Comparison of ENCODE assay signal across 18 cellular contexts in the genomic region with DNA sequence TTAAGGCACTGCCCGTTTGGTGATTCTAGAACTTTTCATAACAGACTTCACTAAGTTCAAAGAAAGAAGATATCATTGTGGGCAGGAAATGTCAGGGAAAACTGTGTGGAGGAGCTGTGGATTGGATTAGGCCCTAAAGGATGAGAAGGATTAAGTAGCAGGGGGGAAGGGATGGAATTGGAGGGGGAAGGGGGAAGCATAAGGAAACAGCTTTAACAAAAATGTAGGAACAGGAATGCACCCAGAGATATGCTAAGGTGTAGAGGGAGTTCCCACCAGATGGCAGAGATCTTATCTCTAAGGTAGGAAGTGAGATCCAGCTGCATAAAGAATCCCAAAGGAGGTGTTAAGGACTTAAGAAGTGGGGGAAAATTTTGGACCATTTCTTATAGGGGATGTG.
DNase-seq lines count a peak whose midpoint lies in the region; ATAC-seq, FAIRE-seq and TF ChIP-seq lines count a peak whose summit lies in the region.
"Had no signal": no experiment of that assay in that cellular context is flagged by ENCODE, and none has a peak within 500 bp of the region (broad histone marks: within the 10 kb centered on the region; RNA-seq: fewer than 3 reads in every experiment).

No MANE protein-coding gene starts in this region.

- no peak overlapping the region for H3K4me3 ChIP-seq in HUES64 (ENCODE audit: low read length)
- no peak overlapping the region for H3K4me3 ChIP-seq in bronchial epithelial cell (ENCODE audit: low read depth, low read length)
- peak overlapping the region; percentile 2 for H3K4me3 ChIP-seq in iPS-18a (ENCODE audit: low read length)
- H3K4me3 ChIP-seq: HAP-1, SJCRH30 had no signal

- peak overlapping the region; percentile 41 for H3K27ac Mint-ChIP-seq in progenitor cell of endocrine pancreas
- H3K27ac Mint-ChIP-seq in activated T-helper 17 cell treated with anti-CD3 and anti-CD28 coated beads, Interleukin-2, amount 50 U/mL, for 72 hours = no peak overlapping the region
- H3K27ac Mint-ChIP-seq: CD8-positive, alpha-beta T cell had no signal

- H3K9me3 ChIP-seq in HUES64 (ENCODE audit: insufficient read depth, low read depth, low read length) (no peaks in the 10 kb centered on the region), iPS-18a (ENCODE audit: control insufficient read depth, low read depth, low read length) (no peaks in the 10 kb centered on the region)
- H3K9me3 ChIP-seq: HAP-1, SJCRH30 had no signal

- no peaks in the 10 kb centered on the region for H3K27me3 Mint-ChIP-seq in progenitor cell of endocrine pancreas
- H3K27me3 Mint-ChIP-seq in activated T-helper 17 cell treated with anti-CD3 and anti-CD28 coated beads, Interleukin-2, amount 50 U/mL, for 72 hours = no peaks in the 10 kb centered on the region

- H3K36me3 ChIP-seq in HUES64 (ENCODE audit: insufficient read depth, low read length) (peaks cover 12% of the 10 kb centered on the region), bronchial epithelial cell (ENCODE audit: control insufficient read depth, insufficient read depth, low read length) (no peaks in the 10 kb centered on the region), iPS-18a (ENCODE audit: control insufficient read depth, low read depth, low read length) (peaks cover 10% of the 10 kb centered on the region)
- H3K36me3 ChIP-seq: HAP-1, SJCRH30 had no signal

- H3K4me3 Mint-ChIP-seq in progenitor cell of endocrine pancreas (ENCODE audit: low read depth) = no peak overlapping the region
- no peak overlapping the region for H3K4me3 Mint-ChIP-seq in activated T-helper 17 cell treated with anti-CD3 and anti-CD28 coated beads, Interleukin-2, amount 50 U/mL, for 72 hours
- H3K4me3 Mint-ChIP-seq: CD8-positive, alpha-beta T cell had no signal

- WGBS in HUES64 = 57% methylated on average over 1 of the region's 1 CpG

- FAIRE-seq in bronchial epithelial cell (lab: Jason Lieb, UNC) = peak; percentile 43
- FAIRE-seq: D721Med had no signal

- H3K36me3 Mint-ChIP-seq in progenitor cell of endocrine pancreas (ENCODE audit: insufficient read depth) = no peaks in the 10 kb centered on the region
- no peaks in the 10 kb centered on the region for H3K36me3 Mint-ChIP-seq in activated T-helper 17 cell treated with anti-CD3 and anti-CD28 coated beads, Interleukin-2, amount 50 U/mL, for 72 hours (ENCODE audit: low read depth)
- H3K36me3 Mint-ChIP-seq: CD8-positive, alpha-beta T cell had no signal

- H3K27me3 ChIP-seq in HUES64 (ENCODE audit: insufficient read depth, low read length) = no peaks in the 10 kb centered on the region
- H3K27me3 ChIP-seq in bronchial epithelial cell (ENCODE audit: control insufficient read depth, insufficient read depth, low read length) = no peaks in the 10 kb centered on the region
- no peaks in the 10 kb centered on the region for H3K27me3 ChIP-seq in iPS-18a (ENCODE audit: control insufficient read depth, insufficient read depth, low read length)
- H3K27me3 ChIP-seq: SJCRH30 had no signal

- DNase-seq in bronchial epithelial cell (ENCODE audit: low read depth) (no peak), progenitor cell of endocrine pancreas (ENCODE audit: low spot score, unreplicated experiment) (no peak), kidney glomerular epithelial cell (lab: John Stamatoyannopoulos, UW) (no peak)
- DNase-seq: CD8-positive, alpha-beta T cell; IMR-90; NCI-H1436; NCI-H2029 treated with DMSO at 0.1 percent for 48 hours; NCI-H2227 treated with DMSO at 0.1 percent for 48 hours; NCI-H524 treated with DMSO at 0.1 percent for 48 hours; OCI-M1 had no signal

- peaks cover 37% of the 10 kb centered on the region for H3K4me1 ChIP-seq in HUES64 (ENCODE audit: insufficient read depth, low read length)
- peaks cover 43% of the 10 kb centered on the region for H3K4me1 ChIP-seq in iPS-18a (ENCODE audit: control insufficient read depth, low read depth, low read length)

- H3K4me1 Mint-ChIP-seq in progenitor cell of endocrine pancreas (ENCODE audit: low read depth) = peaks cover 1% of the 10 kb centered on the region
- H3K4me1 Mint-ChIP-seq in activated T-helper 17 cell treated with anti-CD3 and anti-CD28 coated beads, Interleukin-2, amount 50 U/mL, for 72 hours = no peaks in the 10 kb centered on the region

- no peak for ATAC-seq in HG03354 (IDR thresholded peaks at IDR 0.05; ENCODE audit: poor library complexity, severe bottlenecking, unreplicated experiment)
- no peak for ATAC-seq in activated T-helper 17 cell treated with anti-CD3 and anti-CD28 coated beads, Interleukin-2, amount 50 U/mL, for 72 hours (replicated peaks)
- ATAC-seq: CD8-positive, alpha-beta T cell had no signal

- TF ChIP-seq CTCF in bronchial epithelial cell (IDR thresholded peaks at IDR 0.05; ENCODE audit: insufficient read depth, low read length, severe bottlenecking) (no peak), progenitor cell of endocrine pancreas (IDR thresholded peaks at IDR 0.05; ENCODE audit: unreplicated experiment) (no peak)

- H3K9ac ChIP-seq in HUES64 (ENCODE audit: low read depth, low read length) (peak overlapping the region; percentile 47; the same call in 1 of the 2 replicates), iPS-18a (ENCODE audit: low read length) (peak overlapping the region; percentile 47)

- peak overlapping the region; percentile 97 for H3K27ac ChIP-seq in HUES64 (ENCODE audit: low read depth, low read length)
- peak overlapping the region; percentile 88 for H3K27ac ChIP-seq in iPS-18a (ENCODE audit: low read length)
- H3K27ac ChIP-seq: RWPE1, SJCRH30 had no signal

- no peaks in the 10 kb centered on the region for H3K9me3 Mint-ChIP-seq in progenitor cell of endocrine pancreas (ENCODE audit: low read depth)
- no peaks in the 10 kb centered on the region for H3K9me3 Mint-ChIP-seq in activated T-helper 17 cell treated with anti-CD3 and anti-CD28 coated beads, Interleukin-2, amount 50 U/mL, for 72 hours
- H3K9me3 Mint-ChIP-seq: CD8-positive, alpha-beta T cell had no signal
